In the genomic region with DNA sequence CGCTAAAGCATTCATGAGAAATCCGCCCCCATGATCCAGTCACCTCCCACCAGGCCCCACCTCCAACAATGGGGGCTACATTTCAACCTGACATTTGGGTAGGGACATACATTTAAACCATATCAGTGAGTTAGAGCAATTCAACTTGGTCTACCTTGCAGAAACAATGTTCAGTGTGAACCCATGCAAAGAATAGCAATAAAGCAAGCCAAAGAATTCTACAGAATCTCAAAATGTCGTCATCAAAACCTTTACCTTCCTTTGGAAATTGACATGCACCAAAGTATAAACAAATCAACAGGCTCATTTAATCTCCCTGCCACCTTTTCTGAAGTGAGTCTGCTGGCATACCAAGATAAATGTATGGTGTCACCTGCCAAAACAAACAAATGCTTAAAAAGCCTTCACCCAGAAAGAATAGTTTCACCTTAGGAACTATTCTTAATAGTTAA, we compare ENCODE assay signal across 17 cellular contexts.
"Had no signal": no experiment of that assay in that cellular context is flagged by ENCODE, and none has a peak within 500 bp of the region (broad histone marks: within the 10 kb centered on the region; RNA-seq: fewer than 3 reads in every experiment).

No MANE protein-coding gene starts in this region.

- H3K27me3 ChIP-seq: spleen, upper lobe of left lung had no signal

- H3K27ac Mint-ChIP-seq: activated naive CD8-positive, alpha-beta T cell treated with anti-CD3 and anti-CD28 coated beads, Interleukin-2, amount 10 ng/mL, durations not matched to agents 7 days and 5 days; naive thymus-derived CD8-positive, alpha-beta T cell had no signal

- ATAC-seq: activated T-cell treated with anti-CD3 and anti-CD28 coated beads, Interleukin-2, amount 50 U/mL, for 4 hours; naive thymus-derived CD8-positive, alpha-beta T cell had no signal

- H3K4me1 ChIP-seq: spleen, upper lobe of left lung had no signal

- H3K27ac ChIP-seq: spleen, upper lobe of left lung, WERI-Rb-1 had no signal

- H3K36me3 Mint-ChIP-seq: activated naive CD8-positive, alpha-beta T cell treated with anti-CD3 and anti-CD28 coated beads, Interleukin-2, amount 10 ng/mL, durations not matched to agents 7 days and 5 days; naive thymus-derived CD8-positive, alpha-beta T cell had no signal

- H3K4me1 Mint-ChIP-seq: activated naive CD8-positive, alpha-beta T cell treated with anti-CD3 and anti-CD28 coated beads, Interleukin-2, amount 10 ng/mL, durations not matched to agents 7 days and 5 days; naive thymus-derived CD8-positive, alpha-beta T cell had no signal

- H3K4me3 Mint-ChIP-seq: activated naive CD8-positive, alpha-beta T cell treated with anti-CD3 and anti-CD28 coated beads, Interleukin-2, amount 10 ng/mL, durations not matched to agents 7 days and 5 days; activated T-cell treated with anti-CD3 and anti-CD28 coated beads, Interleukin-2, amount 50 U/mL, for 4 hours; naive thymus-derived CD8-positive, alpha-beta T cell had no signal

- H3K27me3 Mint-ChIP-seq: progenitor cell of endocrine pancreas had no signal

- H3K9me3 Mint-ChIP-seq: activated naive CD8-positive, alpha-beta T cell treated with anti-CD3 and anti-CD28 coated beads, Interleukin-2, amount 10 ng/mL, durations not matched to agents 7 days and 5 days; activated T-cell treated with anti-CD3 and anti-CD28 coated beads, Interleukin-2, amount 50 U/mL, for 4 hours had no signal

- H3K9me3 ChIP-seq: upper lobe of left lung had no signal

- H3K36me3 ChIP-seq: spleen, upper lobe of left lung, WERI-Rb-1 had no signal

- H3K4me3 ChIP-seq: lung, spleen, upper lobe of left lung had no signal

- DNase-seq: activated CD4-positive, alpha-beta T cell treated with anti-CD3 and anti-CD28 coated beads for 1 hour; activated naive CD4-positive, alpha-beta T cell treated with Interleukin-2 at 50 U/mL for 16 hours; activated naive CD8-positive, alpha-beta T cell treated with anti-CD3 and anti-CD28 coated beads, Interleukin-2, amount 10 ng/mL, durations not matched to agents 7 days and 5 days; activated T-cell treated with anti-CD3 and anti-CD28 coated beads, Interleukin-2, amount 50 U/mL, for 4 hours; amniotic stem cell; cortex of kidney; foreskin fibroblast; kidney; naive thymus-derived CD8-positive, alpha-beta T cell; spleen; stimulated activated CD4-positive, alpha-beta T cell treated with anti-CD3 and anti-CD28 coated beads, Interleukin-4, amount 100 ng/mL, for 1 hour; stimulated activated naive CD4-positive, alpha-beta T cell; T-helper 1 cell; upper lobe of left lung; WERI-Rb-1 had no signal
